In the genomic region with DNA sequence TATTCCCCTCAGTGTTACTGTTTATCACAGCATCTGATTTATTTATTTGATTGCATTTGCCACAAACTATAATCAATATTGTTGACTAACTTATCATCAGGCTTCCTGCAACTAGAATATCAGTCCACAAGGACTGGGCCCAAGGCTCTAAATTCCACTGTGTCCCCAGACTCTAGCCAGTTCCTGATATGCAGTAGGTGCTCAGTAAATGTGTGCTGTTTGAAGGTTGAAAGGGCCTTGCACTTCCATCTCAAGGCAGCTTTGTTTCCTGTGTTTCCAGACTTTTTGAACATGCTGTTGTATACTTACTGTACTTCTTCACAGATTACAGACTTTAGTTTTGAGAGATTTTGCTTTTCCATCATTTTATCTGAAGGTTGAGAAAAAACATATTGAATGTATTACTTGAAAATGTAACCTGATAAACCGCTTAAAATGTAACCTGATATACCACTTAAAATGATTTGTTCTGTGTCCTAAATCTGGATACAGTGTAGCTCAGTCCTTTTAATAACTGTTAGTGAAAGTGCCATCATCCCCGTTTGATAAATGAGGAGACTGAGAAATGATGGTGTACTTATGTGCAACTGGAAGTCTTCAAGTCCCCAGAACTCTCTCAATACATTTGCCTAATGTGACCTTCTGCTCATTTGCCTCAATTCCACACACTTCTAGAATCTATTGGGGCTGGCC, we compare ENCODE assay signal across 14 cellular contexts. TPM values are rescaled to one million over a fixed set of nuclear protein-coding genes. Genes with fewer than 3 reads are reported as not detected.
DNase-seq lines count a peak whose midpoint lies in the region; ATAC-seq lines count a peak whose summit lies in the region.
"Had no signal": no experiment of that assay in that cellular context is flagged by ENCODE, and none has a peak within 500 bp of the region (broad histone marks: within the 10 kb centered on the region; RNA-seq: fewer than 3 reads in every experiment).

No MANE protein-coding gene starts in this region.

- H3K4me3 Mint-ChIP-seq in activated naive CD4-positive, alpha-beta T cell treated with anti-CD3 and anti-CD28 coated beads, Interleukin-2, amount 50 U/mL, for 24 hours = no peak overlapping the region
- no peak overlapping the region for H3K4me3 Mint-ChIP-seq in activated T-helper 17 cell treated with anti-CD3 and anti-CD28 coated beads, Interleukin-2, amount 50 U/mL, for 72 hours
- no peak overlapping the region for H3K4me3 Mint-ChIP-seq in stimulated activated effector memory CD8-positive, alpha-beta T cell treated with anti-CD3 and anti-CD28 coated beads, Interleukin-12 subunit alpha, Interleukin-12 subunit beta, amount 100 ng/mL, for 72 hours

- no peaks in the 10 kb centered on the region for H3K27me3 Mint-ChIP-seq in activated naive CD4-positive, alpha-beta T cell treated with anti-CD3 and anti-CD28 coated beads, Interleukin-2, amount 50 U/mL, for 24 hours
- no peaks in the 10 kb centered on the region for H3K27me3 Mint-ChIP-seq in activated T-helper 17 cell treated with anti-CD3 and anti-CD28 coated beads, Interleukin-2, amount 50 U/mL, for 72 hours

- peaks cover 9% of the 10 kb centered on the region for H3K4me1 ChIP-seq in Karpas-422 (ENCODE audit: low read length)
- H3K4me1 ChIP-seq: BE2C had no signal

- no peaks in the 10 kb centered on the region for H3K79me2 ChIP-seq in Karpas-422 (ENCODE audit: low read length)

- no peak for DNase-seq in activated naive CD4-positive, alpha-beta T cell (lab: John Stamatoyannopoulos, UW)
- DNase-seq in Karpas-422 = no peak
- no peak for DNase-seq in stimulated activated effector memory CD8-positive, alpha-beta T cell treated with anti-CD3 and anti-CD28 coated beads, Interleukin-12 subunit alpha, Interleukin-12 subunit beta, amount 100 ng/mL, for 72 hours (ENCODE audit: low spot score in 2 of 2)
- DNase-seq: BE2C, DMS 273 treated with DMSO at 0.1 percent for 48 hours, Kasumi-1, NCI-H1105 treated with DMSO at 0.1 percent for 48 hours, NCI-H187, PC-9 had no signal

- peak overlapping the region; percentile 63 for H3K27ac Mint-ChIP-seq in activated naive CD4-positive, alpha-beta T cell treated with anti-CD3 and anti-CD28 coated beads, Interleukin-2, amount 50 U/mL, for 24 hours
- H3K27ac Mint-ChIP-seq in activated T-helper 17 cell treated with anti-CD3 and anti-CD28 coated beads, Interleukin-2, amount 50 U/mL, for 72 hours = peak overlapping the region; percentile 31
- H3K27ac Mint-ChIP-seq in stimulated activated effector memory CD8-positive, alpha-beta T cell treated with anti-CD3 and anti-CD28 coated beads, Interleukin-12 subunit alpha, Interleukin-12 subunit beta, amount 100 ng/mL, for 72 hours = peak overlapping the region; percentile 36

- no peaks in the 10 kb centered on the region for H4K20me1 ChIP-seq in Karpas-422 (ENCODE audit: insufficient read depth, low read depth, low read length)

- H3K9ac ChIP-seq in Karpas-422 (ENCODE audit: low read length) = no peak overlapping the region

- no peaks in the 10 kb centered on the region for H3K9me3 ChIP-seq in Karpas-422 (ENCODE audit: low read length)
- H3K9me3 ChIP-seq: BE2C had no signal

- no peak overlapping the region for H3K4me2 ChIP-seq in Karpas-422 (ENCODE audit: low read depth, low read length, poor library complexity, severe bottlenecking)
- H3K4me2 ChIP-seq: PC-9 had no signal

- no peak for ATAC-seq in activated T-helper 17 cell treated with anti-CD3 and anti-CD28 coated beads, Interleukin-2, amount 50 U/mL, for 72 hours (replicated peaks)
- no peak for ATAC-seq in stimulated activated effector memory CD8-positive, alpha-beta T cell treated with anti-CD3 and anti-CD28 coated beads, Interleukin-12 subunit alpha, Interleukin-12 subunit beta, amount 100 ng/mL, for 72 hours
- ATAC-seq in GM18502 (IDR thresholded peaks at IDR 0.05; ENCODE audit: poor library complexity, unreplicated experiment) (no peak), GM19395 (IDR thresholded peaks at IDR 0.05; ENCODE audit: unreplicated experiment) (no peak)

- H3K4me3 ChIP-seq in Karpas-422 (ENCODE audit: low read length) = no peak overlapping the region
- H3K4me3 ChIP-seq: PC-9 had no signal

- H3K27me3 ChIP-seq in Karpas-422 (ENCODE audit: low read length) = no peaks in the 10 kb centered on the region
- H3K27me3 ChIP-seq: BE2C had no signal

- no peak overlapping the region for H2AFZ ChIP-seq in Karpas-422 (ENCODE audit: low read length)
- H2AFZ ChIP-seq: PC-9 had no signal

- 0 out of 2 replicates have a peak overlapping the region, but pooled peaks have one; percentile 17 for H3K27ac ChIP-seq in Karpas-422 (ENCODE audit: low read length)
- H3K27ac ChIP-seq: PC-9 had no signal

- H3K36me3 ChIP-seq in Karpas-422 (ENCODE audit: insufficient read depth, low read length) = peaks cover 25% of the 10 kb centered on the region; the same call in 1 of the 2 replicates

- peaks cover 4% of the 10 kb centered on the region for H3K36me3 Mint-ChIP-seq in activated naive CD4-positive, alpha-beta T cell treated with anti-CD3 and anti-CD28 coated beads, Interleukin-2, amount 50 U/mL, for 24 hours
- peaks cover 47% of the 10 kb centered on the region for H3K36me3 Mint-ChIP-seq in activated T-helper 17 cell treated with anti-CD3 and anti-CD28 coated beads, Interleukin-2, amount 50 U/mL, for 72 hours (ENCODE audit: low read depth)
- H3K36me3 Mint-ChIP-seq in stimulated activated effector memory CD8-positive, alpha-beta T cell treated with anti-CD3 and anti-CD28 coated beads, Interleukin-12 subunit alpha, Interleukin-12 subunit beta, amount 100 ng/mL, for 72 hours = peaks cover 41% of the 10 kb centered on the region

- H3K9me2 ChIP-seq in Karpas-422 (replicated peaks; ENCODE audit: insufficient read depth, low read length) = no peaks in the 10 kb centered on the region

- H3K4me1 Mint-ChIP-seq in activated naive CD4-positive, alpha-beta T cell treated with anti-CD3 and anti-CD28 coated beads, Interleukin-2, amount 50 U/mL, for 24 hours = no peaks in the 10 kb centered on the region
- H3K4me1 Mint-ChIP-seq in activated T-helper 17 cell treated with anti-CD3 and anti-CD28 coated beads, Interleukin-2, amount 50 U/mL, for 72 hours = no peaks in the 10 kb centered on the region
- no peaks in the 10 kb centered on the region for H3K4me1 Mint-ChIP-seq in stimulated activated effector memory CD8-positive, alpha-beta T cell treated with anti-CD3 and anti-CD28 coated beads, Interleukin-12 subunit alpha, Interleukin-12 subunit beta, amount 100 ng/mL, for 72 hours

- H3K9me3 Mint-ChIP-seq in activated naive CD4-positive, alpha-beta T cell treated with anti-CD3 and anti-CD28 coated beads, Interleukin-2, amount 50 U/mL, for 24 hours = no peaks in the 10 kb centered on the region
- H3K9me3 Mint-ChIP-seq in activated T-helper 17 cell treated with anti-CD3 and anti-CD28 coated beads, Interleukin-2, amount 50 U/mL, for 72 hours = no peaks in the 10 kb centered on the region
- H3K9me3 Mint-ChIP-seq in stimulated activated effector memory CD8-positive, alpha-beta T cell treated with anti-CD3 and anti-CD28 coated beads, Interleukin-12 subunit alpha, Interleukin-12 subunit beta, amount 100 ng/mL, for 72 hours = no peaks in the 10 kb centered on the region

RNA-seq across cellular contexts. Expression of gene KIAA1191, which starts 18.7 kb away (rescaled TPM):
- 40.8 and 57.5 TPM in 2 replicates for total RNA-seq in Karpas-422 (2014; rRNA removed; shearing (Covaris generic); ENCODE audit: low replicate concordance)
- 10 to 100 TPM; 54.2 to 78.0 TPM for total RNA-seq in activated T-helper 17 cell treated with anti-CD3 and anti-CD28 coated beads, Interleukin-2, amount 50 U/mL, for 72 hours

RNA-seq across cellular contexts. Expression of gene ARL10, which starts 22.4 kb away (rescaled TPM):
- 4.8 and 5.8 TPM in 2 replicates for total RNA-seq in Karpas-422 (2014; rRNA removed; shearing (Covaris generic); ENCODE audit: low replicate concordance)
- 10 to 100 TPM in 1 of 2 donors, 1 to 10 TPM in 1; 8.7 to 17.3 TPM for total RNA-seq in activated T-helper 17 cell treated with anti-CD3 and anti-CD28 coated beads, Interleukin-2, amount 50 U/mL, for 72 hours
- total RNA-seq: H4 had no signal

RNA-seq across cellular contexts. Expression of gene NOP16, which starts 45.5 kb away (rescaled TPM):
- 19.8 and 57.5 TPM in 2 replicates for total RNA-seq in Karpas-422 (2014; rRNA removed; shearing (Covaris generic); ENCODE audit: low replicate concordance)
- 10 to 100 TPM; 37.6 to 99.0 TPM for total RNA-seq in activated T-helper 17 cell treated with anti-CD3 and anti-CD28 coated beads, Interleukin-2, amount 50 U/mL, for 72 hours

RNA-seq across cellular contexts. Expression of gene HIGD2A, which starts 45.6 kb away (rescaled TPM):
- 146 and 207 TPM in 2 replicates for total RNA-seq in Karpas-422 (2014; rRNA removed; shearing (Covaris generic); ENCODE audit: low replicate concordance)
- 100 to 1,000 TPM; 114 to 120 TPM for total RNA-seq in activated T-helper 17 cell treated with anti-CD3 and anti-CD28 coated beads, Interleukin-2, amount 50 U/mL, for 72 hours
